16 cellular contexts compared by ENCODE assay signal in the genomic region with DNA sequence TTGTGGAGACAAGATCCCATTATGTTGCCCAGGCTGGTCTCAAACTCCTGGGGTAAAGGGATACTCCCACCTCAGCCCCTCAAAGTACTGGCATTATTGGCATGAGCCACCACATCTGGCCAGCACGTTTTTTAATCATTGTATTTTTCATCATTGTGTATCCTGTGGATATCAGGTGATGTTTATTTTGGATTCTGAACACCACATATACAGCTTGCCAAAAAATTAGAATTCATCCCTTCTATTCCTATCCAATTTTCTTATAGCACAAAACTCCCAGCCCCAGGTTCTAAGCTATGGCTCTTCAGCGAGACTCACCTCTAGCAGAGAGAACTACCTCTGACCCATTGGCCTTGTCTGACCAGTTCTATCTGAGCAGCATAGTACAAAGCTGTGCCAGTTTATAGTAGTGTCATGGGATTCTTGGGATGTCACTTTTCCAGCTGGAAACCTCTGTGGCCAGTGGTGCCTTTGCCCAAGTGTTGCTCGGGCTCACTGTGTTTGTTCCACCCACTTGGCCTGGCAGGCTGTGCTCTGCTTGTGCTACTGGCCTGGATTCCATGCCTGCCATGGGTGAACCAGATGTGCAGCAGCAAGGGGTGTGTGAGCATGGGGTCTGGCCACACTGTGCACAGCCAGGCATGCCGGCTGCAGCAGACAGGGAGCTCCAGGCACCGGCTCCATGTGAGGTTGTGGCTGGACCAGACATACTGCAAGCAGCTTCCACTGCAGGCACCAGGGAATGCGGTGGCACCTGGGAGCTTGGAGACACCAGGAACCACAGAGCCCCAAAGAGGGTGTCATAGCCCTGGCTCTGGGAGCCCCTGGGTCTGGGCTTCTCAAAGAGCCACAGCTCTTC. TPM values are rescaled to one million over a fixed set of nuclear protein-coding genes. Genes with fewer than 3 reads are reported as not detected.
DNase-seq lines count a peak whose midpoint lies in the region; ATAC-seq and TF ChIP-seq lines count a peak whose summit lies in the region.
"Had no signal": no experiment of that assay in that cellular context is flagged by ENCODE, and none has a peak within 500 bp of the region (broad histone marks: within the 10 kb centered on the region; RNA-seq: fewer than 3 reads in every experiment).

No MANE protein-coding gene starts in this region.

- no peaks in the 10 kb centered on the region for H3K9me3 Mint-ChIP-seq in activated CD4-positive, alpha-beta T cell treated with anti-CD3 and anti-CD28 coated beads, Interleukin-2, amount 10 ng/mL, durations not matched to agents 7 days and 5 days
- H3K9me3 Mint-ChIP-seq: CD8-positive, alpha-beta memory T cell; IgD-negative memory B cell had no signal

- H3K27me3 Mint-ChIP-seq in activated CD4-positive, alpha-beta T cell treated with anti-CD3 and anti-CD28 coated beads, Interleukin-2, amount 10 ng/mL, durations not matched to agents 7 days and 5 days, result no peaks in the 10 kb centered on the region
- H3K27me3 Mint-ChIP-seq: CD8-positive, alpha-beta memory T cell; IgD-negative memory B cell had no signal

- CTCF ChIA-PET in HEK293 (lab: Yijun Ruan, JAX), result interaction anchor here (0.6 kb wide), 2 partner anchors 52 to 84 kb away, joined by 3 to 4 read pairs; no protein-coding TSS in a partner anchor
- CTCF ChIA-PET in activated CD4-positive, alpha-beta T cell treated with anti-CD3 and anti-CD28 coated beads, Interleukin-2, amount 10 ng/mL, durations not matched to agents 7 days and 5 days (lab: Charles Lee), result interaction anchor here (0.5 to 1.5 kb wide), 5 partner anchors 13 to 222 kb away, joined by 3 to 5 read pairs (median 4); no protein-coding TSS in a partner anchor

- POLR2A ChIA-PET in HEK293 (lab: Yijun Ruan, JAX), result interaction anchor here (0.6 to 2.3 kb wide), 2 partner anchors 37 to 79 kb away, joined by 3 to 7 read pairs; partner anchors contain the start of gene TIMELESS
- POLR2A ChIA-PET in activated CD4-positive, alpha-beta T cell treated with anti-CD3 and anti-CD28 coated beads, Interleukin-2, amount 10 ng/mL, durations not matched to agents 7 days and 5 days (lab: Charles Lee), result no interaction called here

- no peaks in the 10 kb centered on the region for H3K4me1 Mint-ChIP-seq in activated CD4-positive, alpha-beta T cell treated with anti-CD3 and anti-CD28 coated beads, Interleukin-2, amount 10 ng/mL, durations not matched to agents 7 days and 5 days
- H3K4me1 Mint-ChIP-seq: CD8-positive, alpha-beta memory T cell had no signal

- H3K4me1 ChIP-seq in HEK293 (ENCODE audit: control insufficient read depth, insufficient read depth, low read length), result no peaks in the 10 kb centered on the region
- H3K4me1 ChIP-seq: BLaER1, HAP-1 had no signal

- no peak overlapping the region for H3K27ac Mint-ChIP-seq in activated CD4-positive, alpha-beta T cell treated with anti-CD3 and anti-CD28 coated beads, Interleukin-2, amount 10 ng/mL, durations not matched to agents 7 days and 5 days
- H3K27ac Mint-ChIP-seq: CD8-positive, alpha-beta memory T cell; IgD-negative memory B cell had no signal

- no peak for TF ChIP-seq CTCF in HEK293 (tag by site-specific recombination; IDR thresholded peaks at IDR 0.05)

- H3K36me3 Mint-ChIP-seq in activated CD4-positive, alpha-beta T cell treated with anti-CD3 and anti-CD28 coated beads, Interleukin-2, amount 10 ng/mL, durations not matched to agents 7 days and 5 days (ENCODE audit: low read depth), result peaks cover 5% of the 10 kb centered on the region

- peak; percentile 89 for ATAC-seq in left lobe of liver
- ATAC-seq in esophagus mucosa, result no peak

- H3K36me3 ChIP-seq in HEK293 (ENCODE audit: control insufficient read depth in 2 of 2, insufficient read depth in 1 of 2, low read length in 2 of 2), result peaks cover 5 to 34% of the 10 kb centered on the region in 2 experiments; a peak in 2 of 3 replicates

- no peak overlapping the region for H3K4me3 Mint-ChIP-seq in activated CD4-positive, alpha-beta T cell treated with anti-CD3 and anti-CD28 coated beads, Interleukin-2, amount 10 ng/mL, durations not matched to agents 7 days and 5 days
- H3K4me3 Mint-ChIP-seq: CD8-positive, alpha-beta memory T cell; IgD-negative memory B cell had no signal

- no peak overlapping the region for H3K4me3 ChIP-seq in HEK293 (ENCODE audit: low read depth, low read length)
- H3K4me3 ChIP-seq: BLaER1, HAP-1 had no signal

- no peaks in the 10 kb centered on the region for H3K9me3 ChIP-seq in HEK293 (ENCODE audit: control insufficient read depth, insufficient read depth, low read depth, low read length)
- H3K9me3 ChIP-seq: BLaER1, SK-N-SH had no signal

- DNase-seq in D341Med (ENCODE audit: low spot score), result peak; percentile 17
- peak; percentile 34 to 55 for DNase-seq in dermis microvascular lymphatic vessel endothelial cell (ENCODE audit: low read depth in 2 of 2)
- DNase-seq in left lobe of liver (ENCODE audit: low spot score), result peak; percentile 73
- DNase-seq in activated CD4-positive, alpha-beta T cell treated with anti-CD3 and anti-CD28 coated beads, Interleukin-2, amount 10 ng/mL, durations not matched to agents 7 days and 5 days, result no peak
- DNase-seq in MV-4-11 (lab: John Stamatoyannopoulos, UW), result no peak
- DNase-seq: CD8-positive, alpha-beta memory T cell; NCI-H1436 treated with DMSO at 0.1 percent for 48 hours; NCI-H2081; NCI-H226; NCI-H526 treated with DMSO at 0.1 percent for 48 hours; SK-N-SH had no signal

- H3K27ac ChIP-seq in HEK293 (ENCODE audit: extremely low read depth, low read depth, low read length), result no peak overlapping the region
- H3K27ac ChIP-seq: BLaER1 had no signal

TF ChIP-seq in HEK293, 187 proteins besides CTCF, POLR2A, EP300 and RAD21:
- TF ChIP-seq ZIC2 (tag by site-specific recombination; IDR thresholded peaks at IDR 0.05) (peak; percentile 33; the same call in 1 of the 2 replicates), ZNF521 (tag by site-specific recombination; IDR thresholded peaks at IDR 0.05) (no peak), HOXC10 (CRISPR knock-in tag; IDR thresholded peaks at IDR 0.05) (no peak), ZNF624 (tag by site-specific recombination; IDR thresholded peaks at IDR 0.05) (no peak), ZNF544 (tag by site-specific recombination; IDR thresholded peaks at IDR 0.05) (no peak)
- TF ChIP-seq, protein P1, sequence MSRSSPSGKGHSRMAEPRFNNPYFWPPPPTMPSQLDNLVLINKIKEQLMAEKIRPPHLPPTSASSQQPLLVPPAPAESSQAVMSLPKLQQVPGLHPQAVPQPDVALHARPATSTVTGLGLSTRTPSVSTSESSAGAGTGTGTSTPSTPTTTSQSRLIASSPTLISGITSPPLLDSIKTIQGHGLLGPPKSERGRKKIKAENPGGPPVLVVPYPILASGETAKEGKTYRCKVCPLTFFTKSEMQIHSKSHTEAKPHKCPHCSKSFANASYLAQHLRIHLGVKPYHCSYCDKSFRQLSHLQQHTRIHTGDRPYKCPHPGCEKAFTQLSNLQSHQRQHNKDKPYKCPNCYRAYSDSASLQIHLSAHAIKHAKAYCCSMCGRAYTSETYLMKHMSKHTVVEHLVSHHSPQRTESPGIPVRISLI (tag by site-specific recombination; IDR thresholded peaks at IDR 0.05), result no peak
- TF ChIP-seq, protein P2, sequence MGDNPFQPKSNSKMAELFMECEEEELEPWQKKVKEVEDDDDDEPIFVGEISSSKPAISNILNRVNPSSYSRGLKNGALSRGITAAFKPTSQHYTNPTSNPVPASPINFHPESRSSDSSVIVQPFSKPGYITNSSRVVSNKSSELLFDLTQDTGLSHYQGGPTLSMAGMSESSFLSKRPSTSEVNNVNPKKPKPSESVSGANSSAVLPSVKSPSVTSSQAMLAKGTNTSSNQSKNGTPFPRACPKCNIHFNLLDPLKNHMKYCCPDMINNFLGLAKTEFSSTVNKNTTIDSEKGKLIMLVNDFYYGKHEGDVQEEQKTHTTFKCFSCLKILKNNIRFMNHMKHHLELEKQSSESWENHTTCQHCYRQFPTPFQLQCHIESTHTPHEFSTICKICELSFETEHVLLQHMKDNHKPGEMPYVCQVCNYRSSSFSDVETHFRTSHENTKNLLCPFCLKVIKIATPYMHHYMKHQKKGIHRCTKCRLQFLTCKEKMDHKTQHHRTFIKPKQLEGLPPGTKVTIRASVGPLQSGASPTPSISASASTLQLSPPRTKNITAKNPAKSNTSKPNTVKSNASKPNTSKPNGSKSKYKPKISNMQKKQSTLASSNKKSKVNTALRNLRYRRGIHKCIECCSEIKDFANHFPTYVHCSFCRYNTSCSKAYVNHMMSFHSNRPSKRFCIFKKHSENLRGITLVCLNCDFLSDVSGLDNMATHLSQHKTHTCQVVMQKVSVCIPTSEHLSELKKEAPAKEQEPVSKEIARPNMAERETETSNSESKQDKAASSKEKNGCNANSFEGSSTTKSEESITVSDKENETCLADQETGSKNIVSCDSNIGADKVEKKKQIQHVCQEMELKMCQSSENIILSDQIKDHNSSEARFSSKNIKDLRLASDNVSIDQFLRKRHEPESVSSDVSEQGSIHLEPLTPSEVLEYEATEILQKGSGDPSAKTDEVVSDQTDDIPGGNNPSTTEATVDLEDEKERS (tag by site-specific recombination; IDR thresholded peaks at IDR 0.05), result no peak
TF ChIP-seq in HEK293: peak in this region for 1.

RNA-seq across cellular contexts. Expression of gene TIMELESS, which starts 37.2 kb away (rescaled TPM):
- 10.5 and 11.7 TPM in 2 replicates for total RNA-seq in dermis microvascular lymphatic vessel endothelial cell
- total RNA-seq in left lobe of liver, result 8.6 TPM
- total RNA-seq in activated CD4-positive, alpha-beta T cell treated with anti-CD3 and anti-CD28 coated beads, Interleukin-2, amount 10 ng/mL, durations not matched to agents 7 days and 5 days, result 10 to 100 TPM; 59.5 to 63.6 TPM
- total RNA-seq in esophagus mucosa, result 10.5 TPM

RNA-seq across cellular contexts. Expression of gene MIP, which starts 42.4 kb away (rescaled TPM):
- total RNA-seq in dermis microvascular lymphatic vessel endothelial cell, result 0.26 and 0.51 TPM in 2 replicates
- total RNA-seq in left lobe of liver, result 0.60 TPM
- not detected for total RNA-seq in activated CD4-positive, alpha-beta T cell treated with anti-CD3 and anti-CD28 coated beads, Interleukin-2, amount 10 ng/mL, durations not matched to agents 7 days and 5 days
- not detected for total RNA-seq in esophagus mucosa
- total RNA-seq: CD8-positive, alpha-beta memory T cell had no signal

RNA-seq across cellular contexts. Expression of gene APOF, which starts 49.4 kb away (rescaled TPM):
- total RNA-seq in dermis microvascular lymphatic vessel endothelial cell (not detected in 2 replicates), left lobe of liver (188 TPM), esophagus mucosa (not detected)
- not detected for total RNA-seq in activated CD4-positive, alpha-beta T cell treated with anti-CD3 and anti-CD28 coated beads, Interleukin-2, amount 10 ng/mL, durations not matched to agents 7 days and 5 days
- total RNA-seq: CD8-positive, alpha-beta memory T cell had no signal

RNA-seq across cellular contexts. Expression of gene STAT2, which starts 52.1 kb away (rescaled TPM):
- 44.3 and 63.1 TPM in 2 replicates for total RNA-seq in dermis microvascular lymphatic vessel endothelial cell
- total RNA-seq in left lobe of liver, result 95.5 TPM
- total RNA-seq in activated CD4-positive, alpha-beta T cell treated with anti-CD3 and anti-CD28 coated beads, Interleukin-2, amount 10 ng/mL, durations not matched to agents 7 days and 5 days, result 100 to 1,000 TPM; 391 to 398 TPM
- 54.5 TPM for total RNA-seq in esophagus mucosa

RNA-seq across cellular contexts. Expression of gene SPRYD4, which starts 56.4 kb away (rescaled TPM):
- total RNA-seq in dermis microvascular lymphatic vessel endothelial cell (1.4 and 2.1 TPM in 2 replicates), left lobe of liver (9.4 TPM), esophagus mucosa (3.2 TPM)
- 1 to 10 TPM; 3.8 to 3.9 TPM for total RNA-seq in activated CD4-positive, alpha-beta T cell treated with anti-CD3 and anti-CD28 coated beads, Interleukin-2, amount 10 ng/mL, durations not matched to agents 7 days and 5 days

Comparison
In these comparisons a context has a peak if more than half of its experiments do, and no peak if none do; other contexts are left out.
1. DNase-seq: peak in D341Med (single experiment), dermis microvascular lymphatic vessel endothelial cell (2 of 2) and left lobe of liver (single experiment); none in activated CD4-positive, alpha-beta T cell treated with anti-CD3 and anti-CD28 coated beads, Interleukin-2, amount 10 ng/mL, durations not matched to agents 7 days and 5 days (single experiment) and MV-4-11 (single experiment).
2. RNA of gene APOF, which starts 49.4 kb away (total RNA-seq): 188 TPM in left lobe of liver (single experiment); not detected in dermis microvascular lymphatic vessel endothelial cell, not detected in activated CD4-positive, alpha-beta T cell treated with anti-CD3 and anti-CD28 coated beads, Interleukin-2, amount 10 ng/mL, durations not matched to agents 7 days and 5 days and not detected in esophagus mucosa (single experiment); every median in the first group is over 100 times any median in the second.